In the genomic region with DNA sequence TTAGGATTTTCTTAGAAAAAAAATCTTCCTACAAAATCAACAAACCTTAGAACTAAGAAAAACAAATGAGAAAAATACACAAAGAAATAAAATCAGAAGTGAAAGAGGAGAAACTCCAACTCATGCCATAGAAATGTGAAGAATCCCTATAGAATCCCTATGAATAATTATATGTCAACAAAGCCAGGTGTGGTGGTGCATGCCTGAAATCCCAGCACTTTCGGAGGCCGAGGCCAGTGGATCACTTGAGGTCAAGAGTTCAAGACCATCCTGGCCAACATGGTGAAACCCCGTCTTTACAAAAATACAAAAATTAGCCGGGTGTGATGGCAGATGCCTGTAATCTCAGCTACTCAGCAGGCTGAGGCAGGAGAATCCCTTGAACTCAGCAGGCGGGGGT, we compare ENCODE assay signal across 23 cellular contexts. TPM values are rescaled to one million over a fixed set of nuclear protein-coding genes. Genes with fewer than 3 reads are reported as not detected.
A peak's percentile ranks its signal among the peaks of the same experiment; 100 is the strongest.
DNase-seq lines count a peak whose midpoint lies in the region; ATAC-seq, FAIRE-seq and TF ChIP-seq lines count a peak whose summit lies in the region.
"Had no signal": no experiment of that assay in that cellular context is flagged by ENCODE, and none has a peak within 500 bp of the region (broad histone marks: within the 10 kb centered on the region; RNA-seq: fewer than 3 reads in every experiment).

No MANE protein-coding gene starts in this region.

- TF ChIP-seq CTCF in PC-9 (conservative IDR thresholded peaks at IDR 0.05): no peak
- TF ChIP-seq CTCF in choroid plexus epithelial cell (conservative IDR thresholded peaks at IDR 0.05; ENCODE audit: low read depth, low read length): no peak
- TF ChIP-seq CTCF in mesothelial cell of epicardium (IDR thresholded peaks at IDR 0.05; ENCODE audit: unreplicated experiment): no peak

- H2AFZ ChIP-seq in PC-9: no peak overlapping the region

- peaks cover 36% of the 10 kb centered on the region for H3K36me3 Mint-ChIP-seq in mesothelial cell of epicardium

- peaks cover 27% of the 10 kb centered on the region for H3F3A ChIP-seq in PC-9 (ENCODE audit: insufficient read depth, low read depth)

- H3K9me3 Mint-ChIP-seq in mesothelial cell of epicardium: peaks cover 12% of the 10 kb centered on the region

- no peak for ATAC-seq in HG03135 (IDR thresholded peaks at IDR 0.05; ENCODE audit: unreplicated experiment)
- ATAC-seq: stimulated activated naive CD8-positive, alpha-beta T cell treated with anti-CD3 and anti-CD28 coated beads, Interleukin-15, Interleukin-2, amounts not matched to agents 100 U/mL and 50 U/mL, for 24 hours; T-helper 17 cell; upper lobe of right lung had no signal

- no peaks in the 10 kb centered on the region for H3K27me3 ChIP-seq in PC-9 (ENCODE audit: insufficient read depth, low read depth)
- H3K27me3 ChIP-seq: BLaER1, upper lobe of right lung had no signal

- H3K27me3 Mint-ChIP-seq in mesothelial cell of epicardium (ENCODE audit: low read depth): no peaks in the 10 kb centered on the region
- H3K27me3 Mint-ChIP-seq: T-helper 17 cell had no signal

- CTCF ChIA-PET in PC-9 (lab: Charles Lee): no interaction called here

- H3K27ac Mint-ChIP-seq in mesothelial cell of epicardium: peak overlapping the region; percentile 59
- H3K27ac Mint-ChIP-seq: T-helper 17 cell had no signal

- H3K4me1 Mint-ChIP-seq in mesothelial cell of epicardium: no peaks in the 10 kb centered on the region
- H3K4me1 Mint-ChIP-seq: T-helper 17 cell had no signal

- H3K27ac ChIP-seq in PC-9: peak overlapping the region; percentile 91
- H3K27ac ChIP-seq: BLaER1, upper lobe of right lung had no signal

- no TSS peak for BruUV-seq in PC-9 (replicated peaks; lab: Mats Ljungman, UMichigan)

- no peaks in the 10 kb centered on the region for H3K36me3 ChIP-seq in PC-9 (ENCODE audit: low read depth)
- H3K36me3 ChIP-seq: BLaER1, upper lobe of right lung had no signal

- no peaks in the 10 kb centered on the region for H3K9me2 ChIP-seq in PC-9 (ENCODE audit: insufficient read depth)

- intact Hi-C loops in PC-9 (cut with micrococcal nuclease; ENCODE audit: unreplicated experiment): loop anchor here (1.0 to 2.0 kb wide), 3 partner anchors 8 to 43 kb away; no protein-coding TSS in a partner anchor

- peaks cover 44% of the 10 kb centered on the region for H3K4me1 ChIP-seq in PC-9 (replicated peaks; ENCODE audit: insufficient read depth)
- H3K4me1 ChIP-seq: BLaER1, upper lobe of right lung had no signal

- FAIRE-seq in frontal cortex (lab: Jason Lieb, UNC): no peak

- peak overlapping the region; percentile 50 for H3K4me2 ChIP-seq in PC-9
- H3K4me2 ChIP-seq: BLaER1 had no signal

- 0 out of 2 replicates have a peak, but pooled peaks cover 3% of the 10 kb centered on the region for H3K9me3 ChIP-seq in PC-9 (ENCODE audit: insufficient read depth, low read depth)
- H3K9me3 ChIP-seq: upper lobe of right lung had no signal

- POLR2A ChIA-PET in PC-9 (lab: Charles Lee; ENCODE audit: unreplicated experiment): interaction anchor here (0.6 kb wide), 1 partner anchor 23 kb away, joined by 5 read pairs; no protein-coding TSS in a partner anchor

- no peak overlapping the region for H3K4me3 Mint-ChIP-seq in mesothelial cell of epicardium
- H3K4me3 Mint-ChIP-seq: T-helper 17 cell had no signal

- H4K20me1 ChIP-seq in PC-9 (ENCODE audit: insufficient read depth): no peaks in the 10 kb centered on the region
- H4K20me1 ChIP-seq: BLaER1 had no signal

- DNase-seq in ELR (ENCODE audit: low read depth) (peak; percentile 75), PC-9 (peak; percentile 65 to 82), choroid plexus epithelial cell (ENCODE audit: low read depth) (peak; percentile 67), mesothelial cell of epicardium (ENCODE audit: low spot score in 2 of 2, unreplicated experiment in 2 of 2) (no peak), cerebellar nuclear complex (lab: John Stamatoyannopoulos, UW) (no peak), frontal cortex (ENCODE audit: low spot score in 2 of 2) (no peak)
- DNase-seq in stimulated activated naive CD4-positive, alpha-beta T cell treated with Interleukin-2 at 50 U/mL for 16 hours (lab: John Stamatoyannopoulos, UW): no peak
- DNase-seq: activated CD4-positive, alpha-beta T cell treated with anti-CD3 and anti-CD28 coated beads for 1 hour; activated naive CD4-positive, alpha-beta T cell; DMS153; effector memory CD4-positive, alpha-beta T cell; islet precursor cell; NCI-H2081 treated with DMSO at 0.1 percent for 48 hours; NCI-H69; nucleus accumbens; RPMI8226; small intestine; stimulated activated naive CD8-positive, alpha-beta T cell treated with anti-CD3 and anti-CD28 coated beads, Interleukin-15, Interleukin-2, amounts not matched to agents 100 U/mL and 50 U/mL, for 24 hours; T-helper 17 cell; upper lobe of right lung had no signal

- no peaks in the 10 kb centered on the region for H3K79me2 ChIP-seq in PC-9 (ENCODE audit: low read depth)

- H3K4me3 ChIP-seq in PC-9 (no peak overlapping the region), choroid plexus epithelial cell (ENCODE audit: low read depth, low read length) (no peak overlapping the region)
- H3K4me3 ChIP-seq: BLaER1, upper lobe of right lung had no signal

RNA-seq across cellular contexts. Expression of a gene that starts 27.1 kb away (rescaled TPM):
- total RNA-seq in PC-9 (2021) (not detected in 2 replicates), mesothelial cell of epicardium (not detected in 3 replicates), frontal cortex (not detected)
- total RNA-seq: glomerular endothelial cell, T-helper 17 cell, upper lobe of right lung had no signal

Comparison
In these comparisons a context has a peak if more than half of its experiments do, and no peak if none do; other contexts are left out.
1. DNase-seq: peak in ELR (single experiment), PC-9 (2 of 2) and choroid plexus epithelial cell (single experiment); none in mesothelial cell of epicardium (0 of 2), cerebellar nuclear complex (0 of 2), stimulated activated naive CD4-positive, alpha-beta T cell treated with Interleukin-2 at 50 U/mL for 16 hours (single experiment) and frontal cortex (0 of 2).